ENCODE assay signal across 1 cellular context in genomic region chr11:61880454-61880853, GRCh38.
TF ChIP-seq lines count a peak whose summit lies in the region.

No MANE protein-coding gene starts in this region.

TF ChIP-seq in HepG2, 621 proteins besides CTCF, POLR2A, EP300 and RAD21:
- TF ChIP-seq JDP2 (CRISPR knock-in tag; IDR thresholded peaks at IDR 0.05; ENCODE audit: borderline replicate concordance), result no peak
- no peak for TF ChIP-seq ZNF574 (CRISPR knock-in tag; IDR thresholded peaks at IDR 0.05)
- TF ChIP-seq, protein P1, sequence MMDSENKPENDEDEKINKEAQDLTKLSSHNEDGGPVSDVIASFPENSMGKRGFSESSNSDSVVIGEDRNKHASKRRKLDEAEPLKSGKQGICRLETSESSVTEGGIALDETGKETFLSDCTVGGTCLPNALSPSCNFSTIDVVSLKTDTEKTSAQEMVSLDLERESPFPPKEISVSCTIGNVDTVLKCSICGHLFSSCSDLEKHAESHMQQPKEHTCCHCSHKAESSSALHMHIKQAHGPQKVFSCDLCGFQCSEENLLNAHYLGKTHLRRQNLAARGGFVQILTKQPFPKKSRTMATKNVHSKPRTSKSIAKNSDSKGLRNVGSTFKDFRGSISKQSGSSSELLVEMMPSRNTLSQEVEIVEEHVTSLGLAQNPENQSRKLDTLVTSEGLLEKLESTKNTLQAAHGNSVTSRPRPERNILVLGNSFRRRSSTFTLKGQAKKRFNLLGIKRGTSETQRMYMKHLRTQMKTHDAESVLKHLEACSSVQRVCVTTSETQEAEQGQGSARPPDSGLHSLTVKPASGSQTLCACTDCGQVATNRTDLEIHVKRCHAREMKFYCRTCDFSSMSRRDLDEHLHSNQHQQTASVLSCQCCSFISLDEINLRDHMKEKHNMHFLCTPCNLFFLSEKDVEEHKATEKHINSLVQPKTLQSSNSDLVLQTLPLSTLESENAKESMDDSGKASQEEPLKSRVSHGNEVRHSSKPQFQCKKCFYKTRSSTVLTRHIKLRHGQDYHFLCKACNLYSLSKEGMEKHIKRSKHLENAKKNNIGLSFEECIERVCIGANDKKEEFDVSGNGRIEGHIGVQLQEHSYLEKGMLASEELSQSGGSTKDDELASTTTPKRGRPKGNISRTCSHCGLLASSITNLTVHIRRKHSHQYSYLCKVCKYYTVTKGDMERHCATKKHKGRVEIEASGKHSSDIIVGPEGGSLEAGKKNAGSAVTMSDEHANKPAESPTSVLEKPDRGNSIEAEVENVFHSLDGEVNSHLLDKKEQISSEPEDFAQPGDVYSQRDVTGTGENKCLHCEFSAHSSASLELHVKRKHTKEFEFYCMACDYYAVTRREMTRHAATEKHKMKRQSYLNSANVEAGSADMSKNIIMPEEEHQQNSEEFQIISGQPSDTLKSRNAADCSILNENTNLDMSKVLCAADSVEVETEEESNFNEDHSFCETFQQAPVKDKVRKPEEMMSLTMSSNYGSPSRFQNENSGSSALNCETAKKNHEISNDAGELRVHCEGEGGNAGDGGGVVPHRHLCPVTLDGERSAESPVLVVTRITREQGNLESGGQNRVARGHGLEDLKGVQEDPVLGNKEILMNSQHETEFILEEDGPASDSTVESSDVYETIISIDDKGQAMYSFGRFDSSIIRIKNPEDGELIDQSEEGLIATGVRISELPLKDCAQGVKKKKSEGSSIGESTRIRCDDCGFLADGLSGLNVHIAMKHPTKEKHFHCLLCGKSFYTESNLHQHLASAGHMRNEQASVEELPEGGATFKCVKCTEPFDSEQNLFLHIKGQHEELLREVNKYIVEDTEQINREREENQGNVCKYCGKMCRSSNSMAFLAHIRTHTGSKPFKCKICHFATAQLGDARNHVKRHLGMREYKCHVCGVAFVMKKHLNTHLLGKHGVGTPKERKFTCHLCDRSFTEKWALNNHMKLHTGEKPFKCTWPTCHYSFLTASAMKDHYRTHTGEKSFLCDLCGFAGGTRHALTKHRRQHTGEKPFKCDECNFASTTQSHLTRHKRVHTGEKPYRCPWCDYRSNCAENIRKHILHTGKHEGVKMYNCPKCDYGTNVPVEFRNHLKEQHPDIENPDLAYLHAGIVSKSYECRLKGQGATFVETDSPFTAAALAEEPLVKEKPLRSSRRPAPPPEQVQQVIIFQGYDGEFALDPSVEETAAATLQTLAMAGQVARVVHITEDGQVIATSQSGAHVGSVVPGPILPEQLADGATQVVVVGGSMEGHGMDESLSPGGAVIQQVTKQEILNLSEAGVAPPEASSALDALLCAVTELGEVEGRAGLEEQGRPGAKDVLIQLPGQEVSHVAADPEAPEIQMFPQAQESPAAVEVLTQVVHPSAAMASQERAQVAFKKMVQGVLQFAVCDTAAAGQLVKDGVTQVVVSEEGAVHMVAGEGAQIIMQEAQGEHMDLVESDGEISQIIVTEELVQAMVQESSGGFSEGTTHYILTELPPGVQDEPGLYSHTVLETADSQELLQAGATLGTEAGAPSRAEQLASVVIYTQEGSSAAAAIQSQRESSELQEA (CRISPR knock-in tag; IDR thresholded peaks at IDR 0.05; ENCODE audit: not compliant biosample characterization), result no peak
- no peak for TF ChIP-seq RAD51 (IDR thresholded peaks at IDR 0.05; ENCODE audit: borderline replicate concordance)
- TF ChIP-seq ZFYVE20 (CRISPR knock-in tag; IDR thresholded peaks at IDR 0.05; ENCODE audit: borderline replicate concordance, low read depth), result no peak
- no peak for TF ChIP-seq ZNF703 (CRISPR knock-in tag; IDR thresholded peaks at IDR 0.05; ENCODE audit: borderline replicate concordance)
- no peak for TF ChIP-seq POLR2AphosphoS5 (IDR thresholded peaks at IDR 0.05; ENCODE audit: low read depth, low read length)
- no peak for TF ChIP-seq NR2F2 (IDR thresholded peaks at IDR 0.05; ENCODE audit: borderline replicate concordance, low read depth)
- no peak for TF ChIP-seq GPN1 (CRISPR knock-in tag; IDR thresholded peaks at IDR 0.05; ENCODE audit: borderline replicate concordance)
- TF ChIP-seq, protein P2, sequence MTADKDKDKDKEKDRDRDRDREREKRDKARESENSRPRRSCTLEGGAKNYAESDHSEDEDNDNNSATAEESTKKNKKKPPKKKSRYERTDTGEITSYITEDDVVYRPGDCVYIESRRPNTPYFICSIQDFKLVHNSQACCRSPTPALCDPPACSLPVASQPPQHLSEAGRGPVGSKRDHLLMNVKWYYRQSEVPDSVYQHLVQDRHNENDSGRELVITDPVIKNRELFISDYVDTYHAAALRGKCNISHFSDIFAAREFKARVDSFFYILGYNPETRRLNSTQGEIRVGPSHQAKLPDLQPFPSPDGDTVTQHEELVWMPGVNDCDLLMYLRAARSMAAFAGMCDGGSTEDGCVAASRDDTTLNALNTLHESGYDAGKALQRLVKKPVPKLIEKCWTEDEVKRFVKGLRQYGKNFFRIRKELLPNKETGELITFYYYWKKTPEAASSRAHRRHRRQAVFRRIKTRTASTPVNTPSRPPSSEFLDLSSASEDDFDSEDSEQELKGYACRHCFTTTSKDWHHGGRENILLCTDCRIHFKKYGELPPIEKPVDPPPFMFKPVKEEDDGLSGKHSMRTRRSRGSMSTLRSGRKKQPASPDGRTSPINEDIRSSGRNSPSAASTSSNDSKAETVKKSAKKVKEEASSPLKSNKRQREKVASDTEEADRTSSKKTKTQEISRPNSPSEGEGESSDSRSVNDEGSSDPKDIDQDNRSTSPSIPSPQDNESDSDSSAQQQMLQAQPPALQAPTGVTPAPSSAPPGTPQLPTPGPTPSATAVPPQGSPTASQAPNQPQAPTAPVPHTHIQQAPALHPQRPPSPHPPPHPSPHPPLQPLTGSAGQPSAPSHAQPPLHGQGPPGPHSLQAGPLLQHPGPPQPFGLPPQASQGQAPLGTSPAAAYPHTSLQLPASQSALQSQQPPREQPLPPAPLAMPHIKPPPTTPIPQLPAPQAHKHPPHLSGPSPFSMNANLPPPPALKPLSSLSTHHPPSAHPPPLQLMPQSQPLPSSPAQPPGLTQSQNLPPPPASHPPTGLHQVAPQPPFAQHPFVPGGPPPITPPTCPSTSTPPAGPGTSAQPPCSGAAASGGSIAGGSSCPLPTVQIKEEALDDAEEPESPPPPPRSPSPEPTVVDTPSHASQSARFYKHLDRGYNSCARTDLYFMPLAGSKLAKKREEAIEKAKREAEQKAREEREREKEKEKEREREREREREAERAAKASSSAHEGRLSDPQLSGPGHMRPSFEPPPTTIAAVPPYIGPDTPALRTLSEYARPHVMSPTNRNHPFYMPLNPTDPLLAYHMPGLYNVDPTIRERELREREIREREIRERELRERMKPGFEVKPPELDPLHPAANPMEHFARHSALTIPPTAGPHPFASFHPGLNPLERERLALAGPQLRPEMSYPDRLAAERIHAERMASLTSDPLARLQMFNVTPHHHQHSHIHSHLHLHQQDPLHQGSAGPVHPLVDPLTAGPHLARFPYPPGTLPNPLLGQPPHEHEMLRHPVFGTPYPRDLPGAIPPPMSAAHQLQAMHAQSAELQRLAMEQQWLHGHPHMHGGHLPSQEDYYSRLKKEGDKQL (CRISPR knock-in tag; IDR thresholded peaks at IDR 0.05; ENCODE audit: low read depth), result no peak
- no peak for TF ChIP-seq ZNF878 (CRISPR knock-in tag; IDR thresholded peaks at IDR 0.05)
- TF ChIP-seq, protein P3, sequence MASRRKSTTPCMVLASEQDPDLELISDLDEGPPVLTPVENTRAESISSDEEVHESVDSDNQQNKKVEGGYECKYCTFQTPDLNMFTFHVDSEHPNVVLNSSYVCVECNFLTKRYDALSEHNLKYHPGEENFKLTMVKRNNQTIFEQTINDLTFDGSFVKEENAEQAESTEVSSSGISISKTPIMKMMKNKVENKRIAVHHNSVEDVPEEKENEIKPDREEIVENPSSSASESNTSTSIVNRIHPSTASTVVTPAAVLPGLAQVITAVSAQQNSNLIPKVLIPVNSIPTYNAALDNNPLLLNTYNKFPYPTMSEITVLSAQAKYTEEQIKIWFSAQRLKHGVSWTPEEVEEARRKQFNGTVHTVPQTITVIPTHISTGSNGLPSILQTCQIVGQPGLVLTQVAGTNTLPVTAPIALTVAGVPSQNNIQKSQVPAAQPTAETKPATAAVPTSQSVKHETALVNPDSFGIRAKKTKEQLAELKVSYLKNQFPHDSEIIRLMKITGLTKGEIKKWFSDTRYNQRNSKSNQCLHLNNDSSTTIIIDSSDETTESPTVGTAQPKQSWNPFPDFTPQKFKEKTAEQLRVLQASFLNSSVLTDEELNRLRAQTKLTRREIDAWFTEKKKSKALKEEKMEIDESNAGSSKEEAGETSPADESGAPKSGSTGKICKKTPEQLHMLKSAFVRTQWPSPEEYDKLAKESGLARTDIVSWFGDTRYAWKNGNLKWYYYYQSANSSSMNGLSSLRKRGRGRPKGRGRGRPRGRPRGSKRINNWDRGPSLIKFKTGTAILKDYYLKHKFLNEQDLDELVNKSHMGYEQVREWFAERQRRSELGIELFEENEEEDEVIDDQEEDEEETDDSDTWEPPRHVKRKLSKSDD (CRISPR knock-in tag; IDR thresholded peaks at IDR 0.05; ENCODE audit: low read depth), result no peak
- no peak for TF ChIP-seq ELF4 (CRISPR knock-in tag; IDR thresholded peaks at IDR 0.05; ENCODE audit: borderline replicate concordance)
- TF ChIP-seq NFRKB (IDR thresholded peaks at IDR 0.05), result no peak
- no peak for TF ChIP-seq XBP1 (CRISPR knock-in tag; IDR thresholded peaks at IDR 0.05)
- no peak for TF ChIP-seq MEIS1 (CRISPR knock-in tag; IDR thresholded peaks at IDR 0.05; ENCODE audit: borderline replicate concordance)
